8 cellular contexts compared by ENCODE assay signal in genomic region chr9:130680836-130681768, GRCh38. TPM values are rescaled to one million over a fixed set of nuclear protein-coding genes. Genes with fewer than 3 reads are reported as not detected.
DNase-seq lines count a peak whose midpoint lies in the region; ATAC-seq and TF ChIP-seq lines count a peak whose summit lies in the region.

No MANE protein-coding gene starts in this region.

- H3K36me3 Mint-ChIP-seq in activated naive CD4-positive, alpha-beta T cell treated with anti-CD3 and anti-CD28 coated beads, Interleukin-2, amount 50 U/mL, for 72 hours: no peaks in the 10 kb centered on the region

- in situ Hi-C loops in SK-MEL-5 (cut with HindIII; ENCODE audit: low pct_unique_long_range_greater_than_20kb, low sequenced_read_pairs): no loop called here

- H3K4me1 ChIP-seq in parathyroid adenoma (no peaks in the 10 kb centered on the region), urinary bladder (ENCODE audit: insufficient read depth) (no peaks in the 10 kb centered on the region)

- H3K9ac ChIP-seq in parathyroid adenoma: no peak overlapping the region

- peak; percentile 73 to 80 for ATAC-seq in activated naive CD4-positive, alpha-beta T cell treated with anti-CD3 and anti-CD28 coated beads, Interleukin-2, amount 50 U/mL, for 72 hours
- peak; percentile 83 for ATAC-seq in Right ventricle myocardium superior (ENCODE audit: poor library complexity)
- no peak for ATAC-seq in HG03139 (IDR thresholded peaks at IDR 0.05; ENCODE audit: unreplicated experiment)

- no peak overlapping the region for H3K27ac Mint-ChIP-seq in activated naive CD4-positive, alpha-beta T cell treated with anti-CD3 and anti-CD28 coated beads, Interleukin-2, amount 50 U/mL, for 72 hours

- H3K27ac ChIP-seq in parathyroid adenoma (no peak overlapping the region), urinary bladder (ENCODE audit: low read depth) (no peak overlapping the region)

- H3K9me3 Mint-ChIP-seq in activated naive CD4-positive, alpha-beta T cell treated with anti-CD3 and anti-CD28 coated beads, Interleukin-2, amount 50 U/mL, for 72 hours: no peaks in the 10 kb centered on the region

- no peaks in the 10 kb centered on the region for H3K79me2 ChIP-seq in parathyroid adenoma

- H3K4me3 ChIP-seq in Jurkat, Clone E6-1 (ENCODE audit: low read length): peak overlapping the region; percentile 59
- H3K4me3 ChIP-seq in parathyroid adenoma (ENCODE audit: low read depth, low read length): peak overlapping the region; percentile 23
- peak overlapping the region; percentile 52 for H3K4me3 ChIP-seq in urinary bladder (ENCODE audit: low read depth, low read length)

- TF ChIP-seq CTCF in parathyroid adenoma (IDR thresholded peaks at IDR 0.05): no peak

- peak overlapping the region; percentile 76 for H3K4me2 ChIP-seq in parathyroid adenoma (ENCODE audit: low read length)

- H3K9me3 ChIP-seq in parathyroid adenoma (ENCODE audit: control insufficient read depth, low read length): no peaks in the 10 kb centered on the region

- H2AFZ ChIP-seq in parathyroid adenoma: peak overlapping the region; percentile 33

- DNase-seq in GM04504 (ENCODE audit: low read depth) (peak; percentile 72), SK-MEL-5 (ENCODE audit: low read depth, low spot score) (peak; percentile 83), Right ventricle myocardium superior (peak; percentile 87)
- DNase-seq in Jurkat, Clone E6-1 (ENCODE audit: low read depth, low spot score): no peak
- peak; percentile 62 to 79 for DNase-seq in activated naive CD4-positive, alpha-beta T cell treated with anti-CD3 and anti-CD28 coated beads, Interleukin-2, amount 50 U/mL, for 72 hours (ENCODE audit: low spot score in 2 of 2)

- 2% methylated on average over 111 of the region's 116 CpGs for WGBS in urinary bladder

- H3K36me3 ChIP-seq in parathyroid adenoma (ENCODE audit: control insufficient read depth, insufficient read depth, low read length): no peaks in the 10 kb centered on the region
- H3K36me3 ChIP-seq in urinary bladder (ENCODE audit: insufficient read depth): no peaks in the 10 kb centered on the region

- H3K27me3 ChIP-seq in parathyroid adenoma (ENCODE audit: control insufficient read depth, insufficient read depth, low read length): no peaks in the 10 kb centered on the region

- intact Hi-C loops in Right ventricle myocardium superior (cut with DNase I): no loop called here

RNA-seq across cellular contexts. Expression of gene EXOSC2, which starts 12.5 kb away (rescaled TPM):
- polyA plus RNA-seq in Jurkat, Clone E6-1 (2012; ENCODE audit: insufficient read depth, insufficient read length): 80.5 TPM
- total RNA-seq in SK-MEL-5 (2014; rRNA removed; shearing (Covaris generic)): 41.3 and 46.7 TPM in 2 replicates
- polyA plus RNA-seq in SK-MEL-5 (2015; cell fraction: cytosol; rRNA removed): 45.6 and 51.9 TPM in 2 replicates
- polyA plus RNA-seq in SK-MEL-5 (2015; cell fraction: nucleus; rRNA removed): 112 and 150 TPM in 2 replicates
- 10 to 100 TPM; 68.8 to 84.8 TPM for total RNA-seq in activated naive CD4-positive, alpha-beta T cell treated with anti-CD3 and anti-CD28 coated beads, Interleukin-2, amount 50 U/mL, for 72 hours
- 10.9 TPM for total RNA-seq in Right ventricle myocardium superior
- total RNA-seq in urinary bladder: 24.6 TPM
- 18.4 TPM for polyA plus RNA-seq in urinary bladder

RNA-seq across cellular contexts. Expression of gene PRDM12, which starts 16.7 kb away (rescaled TPM):
- not detected for polyA plus RNA-seq in Jurkat, Clone E6-1 (2012; ENCODE audit: insufficient read depth, insufficient read length)
- total RNA-seq in SK-MEL-5 (2014; rRNA removed; shearing (Covaris generic)): not detected in 2 replicates
- polyA plus RNA-seq in SK-MEL-5 (2015; cell fraction: cytosol; rRNA removed): 0.23 and 0.96 TPM in 2 replicates
- 0.41 TPM in 1 of 2 replicates, not detected in the other for polyA plus RNA-seq in SK-MEL-5 (2015; cell fraction: nucleus; rRNA removed)
- not detected for total RNA-seq in activated naive CD4-positive, alpha-beta T cell treated with anti-CD3 and anti-CD28 coated beads, Interleukin-2, amount 50 U/mL, for 72 hours
- total RNA-seq in Right ventricle myocardium superior (not detected), urinary bladder (not detected)
- polyA plus RNA-seq in urinary bladder: not detected
